In genomic region chr1:183072595-183072994, GRCh38 we compare ENCODE assay signal across 2 cellular contexts.
TF ChIP-seq lines count a peak whose summit lies in the region.

No MANE protein-coding gene starts in this region.

TF ChIP-seq in HEK293T, 16 proteins besides CTCF, POLR2A, EP300 and RAD21:
- TF ChIP-seq PKNOX1 (IDR thresholded peaks at IDR 0.05), result 0 out of 2 replicates have a peak, but pooled peaks have one; percentile 15

TF ChIP-seq in HepG2, 621 proteins besides CTCF, POLR2A, EP300 and RAD21:
- 0 out of 2 replicates have a peak, but pooled peaks have one; percentile 5 for TF ChIP-seq ZNF614 (CRISPR knock-in tag; IDR thresholded peaks at IDR 0.05; ENCODE audit: borderline replicate concordance)
- TF ChIP-seq CEBPB (IDR thresholded peaks at IDR 0.05; ENCODE audit: borderline replicate concordance, low read depth, low read length), result peak; percentile 16; the same call in 1 of the 2 replicates
- TF ChIP-seq ZNF7 (CRISPR knock-in tag; IDR thresholded peaks at IDR 0.05), result 0 out of 2 replicates have a peak, but pooled peaks have one; percentile 18
- 0 out of 2 replicates have a peak, but pooled peaks have one; percentile 9 for TF ChIP-seq ATF2 (CRISPR knock-in tag; IDR thresholded peaks at IDR 0.05)
TF ChIP-seq in HepG2: peak in this region for 4; not testable (repeated sequence) for 617.
